ENCODE assay signal across 24 cellular contexts in genomic region chr11:57273448-57274058, GRCh38. TPM values are rescaled to one million over a fixed set of nuclear protein-coding genes. Genes with fewer than 3 reads are reported as not detected.
"Had no signal": no experiment of that assay in that cellular context is flagged by ENCODE, and none has a peak within 500 bp of the region (broad histone marks: within the 10 kb centered on the region; RNA-seq: fewer than 3 reads in every experiment).

No MANE protein-coding gene starts in this region.

- FAIRE-seq: HTR-8/SVneo, RCC 7860 had no signal

- H3K4me2 ChIP-seq: SK-N-SH had no signal

- H3K4me3 ChIP-seq: MG63 had no signal

- H3K36me3 ChIP-seq: MG63 had no signal

- H3K9me3 ChIP-seq: MG63, SK-N-SH had no signal

- H3K27me3 ChIP-seq: MG63 had no signal

- H3K9ac ChIP-seq: SK-N-SH had no signal

- DNase-seq: Karpas-422, KG1, MG63, NCI-H1092, NCI-H1105 treated with DMSO at 0.1 percent for 48 hours, NCI-H1417 treated with DMSO at 0.1 percent for 48 hours, NCI-H146, NCI-H1694 treated with DMSO at 0.1 percent for 48 hours, NCI-H1930, NCI-H2081, NCI-H2107, NCI-H2227 treated with DMSO at 0.1 percent for 48 hours, NCI-H510A, NCI-H524 treated with DMSO at 0.1 percent for 48 hours, NCI-H69, NCI-H774, RPMI8226, SHP77, SK-N-SH, SW 1271 had no signal

- H3K27ac ChIP-seq: HL-60 had no signal

RNA-seq across cellular contexts. Expression of gene APLNR, which starts 36.5 kb away (rescaled TPM):
- total RNA-seq: SK-MEL-5 had no signal
